In genomic region chr3:33398410-33398809, GRCh38 we compare ENCODE assay signal across 21 cellular contexts. TPM values are rescaled to one million over a fixed set of nuclear protein-coding genes. Genes with fewer than 3 reads are reported as not detected.
A peak's percentile ranks its signal among the peaks of the same experiment; 100 is the strongest.
DNase-seq lines count a peak whose midpoint lies in the region; ATAC-seq and TF ChIP-seq lines count a peak whose summit lies in the region.
"Had no signal": no experiment of that assay in that cellular context is flagged by ENCODE, and none has a peak within 500 bp of the region (broad histone marks: within the 10 kb centered on the region; RNA-seq: fewer than 3 reads in every experiment).

No MANE protein-coding gene starts in this region.

- H3K4me2 ChIP-seq in SK-N-SH: no peak overlapping the region
- H3K4me2 ChIP-seq: BLaER1 had no signal

- TF ChIP-seq EP300 in SK-N-SH (IDR thresholded peaks at IDR 0.05; ENCODE audit: borderline replicate concordance in 1 of 2, low read depth in 1 of 2, low read length in 1 of 2): no peak

- 97% methylated on average over 5 of the region's 5 CpGs for WGBS in SK-N-SH (ENCODE audit: low lambda C conversion rate)

- H3K4me3 ChIP-seq in SK-N-SH (ENCODE audit: low read depth in 2 of 2, low read length in 1 of 2) (no peak overlapping the region), colonic mucosa (no peak overlapping the region)
- H3K4me3 ChIP-seq: BLaER1, GM12878, HAP-1 had no signal

- H3K27me3 Mint-ChIP-seq in stimulated activated naive CD8-positive, alpha-beta T cell treated with anti-CD3 and anti-CD28 coated beads, Interleukin-15, amount 100 ng/mL, for 72 hours: no peaks in the 10 kb centered on the region
- peaks cover 3% of the 10 kb centered on the region for H3K27me3 Mint-ChIP-seq in endothelial cell (ENCODE audit: unreplicated experiment)
- H3K27me3 Mint-ChIP-seq: B cell; CD4-positive, CD25-positive, alpha-beta regulatory T cell; CD8-positive, alpha-beta memory T cell had no signal

- peaks cover 28% of the 10 kb centered on the region for H3F3A ChIP-seq in SK-N-SH (replicated peaks; ENCODE audit: insufficient read depth)

- intact Hi-C loops in colonic mucosa (cut with DNase I): no loop called here

- DNase-seq in SK-N-SH (no peak), endothelial cell (ENCODE audit: low spot score) (no peak), colonic mucosa (no peak)
- no peak for DNase-seq in stimulated activated naive CD8-positive, alpha-beta T cell treated with anti-CD3 and anti-CD28 coated beads, Interleukin-15, amount 100 ng/mL, for 72 hours
- no peak for DNase-seq in stimulated activated naive CD8-positive, alpha-beta T cell treated with anti-CD3 and anti-CD28 coated beads, Interleukin-15, Interleukin-2, amounts not matched to agents 100 U/mL and 50 U/mL, for 24 hours
- DNase-seq: CD4-positive, CD25-positive, alpha-beta regulatory T cell; CD8-positive, alpha-beta memory T cell; DMS 273 treated with DMSO at 0.1 percent for 48 hours; DMS79; EL; GDM1; GOT3 had no signal

- ATAC-seq in SK-N-SH treated with all-trans-retinoic acid at 6 μM for 48 hours: no peak
- ATAC-seq in stimulated activated naive CD8-positive, alpha-beta T cell treated with anti-CD3 and anti-CD28 coated beads, Interleukin-15, amount 100 ng/mL, for 72 hours: no peak
- no peak for ATAC-seq in stimulated activated naive CD8-positive, alpha-beta T cell treated with anti-CD3 and anti-CD28 coated beads, Interleukin-15, Interleukin-2, amounts not matched to agents 100 U/mL and 50 U/mL, for 24 hours
- ATAC-seq in HG03135 (IDR thresholded peaks at IDR 0.05; ENCODE audit: unreplicated experiment): no peak
- no peak for ATAC-seq in GM19452 (IDR thresholded peaks at IDR 0.05; ENCODE audit: unreplicated experiment)
- ATAC-seq: GM12878 had no signal

- H2AFZ ChIP-seq in SK-N-SH (ENCODE audit: low read depth): no peak overlapping the region

- H3K9me2 ChIP-seq in SK-N-SH: no peaks in the 10 kb centered on the region

- no peaks in the 10 kb centered on the region for H3K9me3 Mint-ChIP-seq in stimulated activated naive CD8-positive, alpha-beta T cell treated with anti-CD3 and anti-CD28 coated beads, Interleukin-15, amount 100 ng/mL, for 72 hours
- H3K9me3 Mint-ChIP-seq in endothelial cell (ENCODE audit: unreplicated experiment): no peaks in the 10 kb centered on the region
- H3K9me3 Mint-ChIP-seq: CD4-positive, CD25-positive, alpha-beta regulatory T cell; CD8-positive, alpha-beta memory T cell had no signal

- H3K27ac ChIP-seq in SK-N-SH (ENCODE audit: low read depth in 2 of 2, low read length in 1 of 2) (peak overlapping the region in 1 of 2 experiments; percentile 6; a peak in 1 of 4 replicates), colonic mucosa (no peak overlapping the region)
- H3K27ac ChIP-seq: 22Rv1, BLaER1, C4-2B had no signal

- CTCF ChIA-PET in SK-N-SH (lab: Yijun Ruan, JAX): interaction anchor here (0.8 kb wide), 1 partner anchor 12 kb away, joined by 3 read pairs; no protein-coding TSS in a partner anchor

- H3K27me3 ChIP-seq in SK-N-SH (ENCODE audit: insufficient read depth) (no peaks in the 10 kb centered on the region), colonic mucosa (no peaks in the 10 kb centered on the region)
- H3K27me3 ChIP-seq: BLaER1 had no signal

- TF ChIP-seq RAD21 in SK-N-SH (IDR thresholded peaks at IDR 0.05; ENCODE audit: low read length): no peak

- H4K20me1 ChIP-seq in SK-N-SH (ENCODE audit: insufficient read depth): no peaks in the 10 kb centered on the region

- H3K9me3 ChIP-seq in SK-N-SH: no peaks in the 10 kb centered on the region
- H3K9me3 ChIP-seq in colonic mucosa: no peaks in the 10 kb centered on the region
- H3K9me3 ChIP-seq: BLaER1, HAP-1 had no signal

- TF ChIP-seq CTCF in SK-N-SH (IDR thresholded peaks at IDR 0.05) (no peak), endothelial cell (IDR thresholded peaks at IDR 0.05; ENCODE audit: unreplicated experiment) (no peak), colonic mucosa (IDR thresholded peaks at IDR 0.05) (no peak)

- H3K36me3 Mint-ChIP-seq in endothelial cell (ENCODE audit: low read depth, unreplicated experiment): peaks cover 58% of the 10 kb centered on the region

- no peaks in the 10 kb centered on the region for H3K4me1 Mint-ChIP-seq in stimulated activated naive CD8-positive, alpha-beta T cell treated with anti-CD3 and anti-CD28 coated beads, Interleukin-15, amount 100 ng/mL, for 72 hours
- peaks cover 14% of the 10 kb centered on the region for H3K4me1 Mint-ChIP-seq in endothelial cell (ENCODE audit: unreplicated experiment)
- H3K4me1 Mint-ChIP-seq: B cell; CD8-positive, alpha-beta memory T cell had no signal

- H3K27ac Mint-ChIP-seq in stimulated activated naive CD8-positive, alpha-beta T cell treated with anti-CD3 and anti-CD28 coated beads, Interleukin-15, amount 100 ng/mL, for 72 hours: peak overlapping the region; percentile 9 to 52
- no peak overlapping the region for H3K27ac Mint-ChIP-seq in endothelial cell (ENCODE audit: unreplicated experiment)
- H3K27ac Mint-ChIP-seq: B cell had no signal

- POLR2A ChIA-PET in SK-N-SH (lab: Yijun Ruan, JAX): no interaction called here

- no peak overlapping the region for H3K4me3 Mint-ChIP-seq in stimulated activated naive CD8-positive, alpha-beta T cell treated with anti-CD3 and anti-CD28 coated beads, Interleukin-15, amount 100 ng/mL, for 72 hours
- peak overlapping the region; percentile 53 for H3K4me3 Mint-ChIP-seq in endothelial cell (ENCODE audit: unreplicated experiment)
- H3K4me3 Mint-ChIP-seq: B cell; CD4-positive, CD25-positive, alpha-beta regulatory T cell; CD8-positive, alpha-beta memory T cell had no signal

- H3K9ac ChIP-seq in SK-N-SH (no peak overlapping the region), colonic mucosa (ENCODE audit: low read depth in 2 of 2, low read length in 2 of 2) (no peak overlapping the region)
- H3K9ac ChIP-seq: BLaER1 had no signal

- peaks cover 17% of the 10 kb centered on the region for H3K79me2 ChIP-seq in SK-N-SH (ENCODE audit: insufficient read depth)

- H3K36me3 ChIP-seq in SK-N-SH (replicated peaks in 1 of 2; ENCODE audit: control insufficient read depth in 1 of 2, insufficient read depth in 2 of 2, low read length in 1 of 2) (peaks cover 94% of the 10 kb centered on the region in 2 experiments), colonic mucosa (peaks cover 6% of the 10 kb centered on the region)

- H3K4me1 ChIP-seq in SK-N-SH (ENCODE audit: control insufficient read depth in 1 of 2, insufficient read depth in 2 of 2, low read depth in 1 of 2, low read length in 1 of 2) (peaks cover 10 to 17% of the 10 kb centered on the region in 2 experiments; a peak in 3 of 4 replicates), colonic mucosa (no peaks in the 10 kb centered on the region)
- H3K4me1 ChIP-seq: BLaER1, HAP-1 had no signal

TF ChIP-seq in SK-N-SH, 30 proteins besides CTCF, POLR2A, EP300 and RAD21 (continues in another document):
- TF ChIP-seq ELF1 (IDR thresholded peaks at IDR 0.05) (no peak), MAX (IDR thresholded peaks at IDR 0.05; ENCODE audit: low read depth) (no peak)

TF ChIP-seq in SK-N-SH treated with all-trans-retinoic acid at 6 μM for 48 hours, 23 proteins besides CTCF, POLR2A, EP300 and RAD21 (continues in another document):
- no peak for TF ChIP-seq SNAI2 (CRISPR knock-in tag; IDR thresholded peaks at IDR 0.05)
- TF ChIP-seq ZNF565 (CRISPR knock-in tag; conservative IDR thresholded peaks at IDR 0.05; ENCODE audit: low read depth): no peak
- TF ChIP-seq ZFP3 (CRISPR knock-in tag; IDR thresholded peaks at IDR 0.05): no peak
- TF ChIP-seq ESRRG (CRISPR knock-in tag; IDR thresholded peaks at IDR 0.05): no peak
- TF ChIP-seq TCF4 (CRISPR knock-in tag; IDR thresholded peaks at IDR 0.05; ENCODE audit: borderline replicate concordance): no peak
- TF ChIP-seq CREB5 (CRISPR knock-in tag; IDR thresholded peaks at IDR 0.05; ENCODE audit: low read depth): no peak
- TF ChIP-seq ZNF70 (CRISPR knock-in tag; IDR thresholded peaks at IDR 0.05): no peak
- no peak for TF ChIP-seq BACH2 (CRISPR knock-in tag; IDR thresholded peaks at IDR 0.05; ENCODE audit: borderline replicate concordance)
- TF ChIP-seq TOX (CRISPR knock-in tag; IDR thresholded peaks at IDR 0.05; ENCODE audit: borderline replicate concordance): no peak
- TF ChIP-seq ZC3H10 (CRISPR knock-in tag; IDR thresholded peaks at IDR 0.05): no peak
- TF ChIP-seq PATZ1 (CRISPR knock-in tag; IDR thresholded peaks at IDR 0.05; ENCODE audit: borderline replicate concordance): no peak
- TF ChIP-seq ARNTL (CRISPR knock-in tag; IDR thresholded peaks at IDR 0.05; ENCODE audit: borderline replicate concordance, low read depth): no peak
- TF ChIP-seq CSDC2 (CRISPR knock-in tag; IDR thresholded peaks at IDR 0.05): no peak

RNA-seq across cellular contexts. Expression of gene UBP1, which starts 41.8 kb away (rescaled TPM):
- 45.5 and 64.0 TPM in 2 replicates for polyA plus RNA-seq in SK-N-SH (2012; rRNA removed)
- polyA plus RNA-seq in SK-N-SH (2012; cell fraction: cytosol; rRNA removed): 52.7 and 57.3 TPM in 2 replicates
- 124 and 195 TPM in 2 replicates for polyA plus RNA-seq in SK-N-SH (2012; cell fraction: nucleus; rRNA removed)
- total RNA-seq in endothelial cell (ENCODE audit: unreplicated experiment) (83.3 TPM), colonic mucosa (10 to 100 TPM; 68.2 to 71.4 TPM)
